In the genomic region with DNA sequence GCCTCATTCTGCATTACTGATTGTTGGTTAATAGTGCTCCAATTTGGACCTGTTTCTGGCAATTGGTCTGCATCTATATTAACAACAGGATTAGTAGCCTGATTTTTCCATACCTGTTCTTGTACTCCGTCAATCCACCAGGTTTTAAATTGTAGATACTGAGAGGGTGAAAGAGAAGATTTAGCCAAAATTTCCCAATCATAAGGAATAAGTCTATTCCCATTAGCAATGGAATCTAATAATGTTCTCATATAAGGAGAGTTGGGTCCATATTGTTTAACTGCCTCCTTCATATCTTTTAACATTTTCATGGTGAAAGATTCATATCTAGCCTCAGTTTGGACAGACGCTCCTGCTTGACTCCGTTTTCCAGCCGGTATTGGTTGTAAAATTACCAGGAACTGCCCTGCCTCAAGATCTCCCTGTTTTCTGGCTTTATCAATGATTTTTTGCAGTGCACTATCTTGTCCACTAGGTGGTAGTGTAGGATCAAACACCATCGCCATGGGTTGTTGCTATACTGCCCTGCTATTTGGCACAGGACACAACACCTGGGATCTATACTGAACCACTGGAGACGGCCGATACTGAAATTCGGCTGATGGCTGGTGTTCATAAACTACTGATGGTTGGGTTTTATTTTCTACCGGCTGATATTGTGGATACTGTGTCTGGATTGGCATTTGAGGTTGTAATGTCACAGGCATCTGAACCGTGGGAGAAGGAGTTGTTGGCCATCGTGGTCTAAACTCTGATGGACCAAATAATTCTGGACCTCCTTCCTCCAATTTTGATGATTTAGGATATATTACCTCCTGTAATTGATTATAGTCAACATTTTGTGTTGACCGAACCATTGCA, we compare ENCODE assay signal across 8 cellular contexts. TPM values are rescaled to one million over a fixed set of nuclear protein-coding genes. Genes with fewer than 3 reads are reported as not detected.
DNase-seq lines count a peak whose midpoint lies in the region; ATAC-seq and TF ChIP-seq lines count a peak whose summit lies in the region.

No MANE protein-coding gene starts in this region.

- DNase-seq in BJ (ENCODE audit: low read depth) (peak; percentile 4), GM20000 (ENCODE audit: low spot score) (peak; percentile 79), NCI-H1105 treated with DMSO at 0.1 percent for 48 hours (lab: John Stamatoyannopoulos, UW) (peak; percentile 79), SJCRH30 (peak; percentile 48 to 86), adrenal gland (peak; percentile 38 to 73 (median 60)), heart right ventricle (peak in 1 of 2 donors; percentile 53), retinal pigment epithelial cell (ENCODE audit: low read depth) (no peak)

- H3K9me3 ChIP-seq in SJCRH30 (replicated peaks) (no peaks in the 10 kb centered on the region), adrenal gland (replicated peaks in 1 of 3) (no peaks in the 10 kb centered on the region), heart right ventricle (peaks cover 0 to 5% (median 0%) of the 10 kb centered on the region in 11 donors)

- H3K27me3 ChIP-seq in BJ (ENCODE audit: control insufficient read depth, insufficient read depth, low read length) (no peaks in the 10 kb centered on the region), SJCRH30 (no peaks in the 10 kb centered on the region), adrenal gland (no peaks in the 10 kb centered on the region), heart right ventricle (no peaks in the 10 kb centered on the region)

- H3K36me3 ChIP-seq in BJ (ENCODE audit: control insufficient read depth, insufficient read depth, low read length) (no peaks in the 10 kb centered on the region), SJCRH30 (no peaks in the 10 kb centered on the region), adrenal gland (replicated peaks in 1 of 2) (no peaks in the 10 kb centered on the region), heart right ventricle (no peaks in the 10 kb centered on the region)

- no peaks in the 10 kb centered on the region for H3K4me1 ChIP-seq in SJCRH30
- no peaks in the 10 kb centered on the region for H3K4me1 ChIP-seq in adrenal gland (replicated peaks in 1 of 2)
- peaks cover 0 to 16% (median 0%) of the 10 kb centered on the region in 9 donors for H3K4me1 ChIP-seq in heart right ventricle

- H3K4me3 ChIP-seq in BJ (ENCODE audit: low read depth, low read length) (no peak overlapping the region), SJCRH30 (no peak overlapping the region), adrenal gland (no peak overlapping the region), heart right ventricle (no peak overlapping the region), retinal pigment epithelial cell (ENCODE audit: low read length) (no peak overlapping the region)

- 24 to 28% (median 25%) methylated on average over 12 of the region's 12 CpGs for WGBS in adrenal gland, 4 donors
- 22 to 27% methylated on average over 12 of the region's 12 CpGs for WGBS in heart right ventricle, 2 donors

- POLR2A ChIA-PET in BJ (lab: Charles Lee): no interaction called here

- TF ChIP-seq CTCF in BJ (IDR thresholded peaks at IDR 0.05; ENCODE audit: insufficient read depth, low read depth, low read length) (peak; percentile 83), GM20000 (IDR thresholded peaks at IDR 0.05; ENCODE audit: extremely low read depth, missing control alignments) (peak; percentile 72), adrenal gland (IDR thresholded peaks at IDR 0.05) (peak; percentile 88 to 98 (median 94)), heart right ventricle (IDR thresholded peaks at IDR 0.05) (peak; percentile 80 to 97 (median 91)), retinal pigment epithelial cell (conservative IDR thresholded peaks at IDR 0.05; ENCODE audit: low read depth, low read length) (peak; percentile 84)

- TF ChIP-seq POLR2A in adrenal gland (IDR thresholded peaks at IDR 0.05): no peak

- H3K27ac ChIP-seq in SJCRH30: no peak overlapping the region
- H3K27ac ChIP-seq in adrenal gland: no peak overlapping the region
- no peak overlapping the region for H3K27ac ChIP-seq in heart right ventricle

- intact Hi-C loops in adrenal gland (cut with DNase I): no loop called here
- intact Hi-C loops in heart right ventricle (cut with DNase I): loop anchor here in 9 of 10 donors (1.0 to 5.0 kb wide), 7 partner anchors 39 to 298 kb away; a partner anchor contains a TSS

- ATAC-seq in heart right ventricle (peak; percentile 76 to 87 (median 84)), GM18858 (IDR thresholded peaks at IDR 0.05; ENCODE audit: unreplicated experiment) (no peak)

- CTCF ChIA-PET in BJ (lab: Yijun Ruan, JAX): interaction anchor here (0.7 to 1.6 kb wide), 9 partner anchors 22 to 95 kb away, joined by 3 to 8 read pairs (median 4); a partner anchor contains a TSS

RNA-seq across cellular contexts. Expression of a gene that starts 25.2 kb away (rescaled TPM):
- polyA plus RNA-seq in BJ (2011; rRNA removed) (12.5 and 15.0 TPM in 2 replicates), adrenal gland (10 to 100 TPM; 41.5 to 52.3 (median 45.7) TPM), heart right ventricle (10 to 100 TPM; 25.5 to 52.4 TPM)
- polyA minus RNA-seq in BJ (2011; rRNA and poly(A)+ RNA removed): 8.5 and 10.0 TPM in 2 replicates
- total RNA-seq in SJCRH30 (2014; rRNA removed; shearing (Covaris generic)): 11.1 and 11.7 TPM in 2 replicates
- total RNA-seq in adrenal gland (10 to 100 TPM; 14.8 to 56.4 (median 33.0) TPM), heart right ventricle (10 to 100 TPM; 22.9 to 38.0 (median 30.7) TPM)

RNA-seq across cellular contexts. Expression of a gene that starts 37.9 kb away (rescaled TPM):
- polyA plus RNA-seq in BJ (2011; rRNA removed) (0.02 and 0.04 TPM in 2 replicates), adrenal gland (1 to 10 TPM in 2 of 3 donors, under 1 TPM in 1; 0.73 to 5.8 (median 1.7) TPM), heart right ventricle (under 1 TPM; 0.13 to 0.44 TPM)
- 0.05 TPM in 2 replicates for polyA minus RNA-seq in BJ (2011; rRNA and poly(A)+ RNA removed)
- total RNA-seq in SJCRH30 (2014; rRNA removed; shearing (Covaris generic)): 0.20 and 0.40 TPM in 2 replicates
- total RNA-seq in adrenal gland (1 to 10 TPM in 2 of 8 donors, under 1 TPM in 5, not detected in 1; 0.17 to 1.1 (median 0.74) TPM), heart right ventricle (under 1 TPM in 7 of 10 donors, not detected in 3; 0.06 to 0.31 (median 0.08) TPM)

RNA-seq across cellular contexts. Expression of a gene that starts 57.5 kb away (rescaled TPM):
- not detected in 2 replicates for polyA plus RNA-seq in BJ (2011; rRNA removed)
- not detected in 2 replicates for polyA minus RNA-seq in BJ (2011; rRNA and poly(A)+ RNA removed)
- total RNA-seq in SJCRH30 (2014; rRNA removed; shearing (Covaris generic)): not detected in 2 replicates
- 1 to 10 TPM in 1 of 8 donors, under 1 TPM in 1, not detected in 6; 0.97 to 1.4 TPM for total RNA-seq in adrenal gland
- polyA plus RNA-seq in adrenal gland: under 1 TPM; 0.07 to 0.22 (median 0.16) TPM
- under 1 TPM in 4 of 10 donors, not detected in 6; 0.12 to 0.64 (median 0.41) TPM for total RNA-seq in heart right ventricle
- polyA plus RNA-seq in heart right ventricle: not detected

Comparison
In these comparisons a context has a peak if more than half of its experiments do, and no peak if none do; other contexts are left out.
1. intact Hi-C loops: an anchor here in heart right ventricle (1.0 to 5.0 kb wide); none called in adrenal gland.